In genomic region chr2:214960677-214961076, GRCh38 we compare ENCODE assay signal across 1 cellular context.
TF ChIP-seq lines count a peak whose summit lies in the region.

No MANE protein-coding gene starts in this region.

TF ChIP-seq in SK-N-SH treated with all-trans-retinoic acid at 6 μM for 48 hours, 23 proteins besides CTCF, POLR2A, EP300 and RAD21 (continued from another document):
- TF ChIP-seq TSHZ2 (CRISPR knock-in tag; IDR thresholded peaks at IDR 0.05) (no peak), CSRNP3 (CRISPR knock-in tag; IDR thresholded peaks at IDR 0.05) (no peak), ZNF70 (CRISPR knock-in tag; IDR thresholded peaks at IDR 0.05) (no peak), ZFP30 (CRISPR knock-in tag; IDR thresholded peaks at IDR 0.05) (no peak), OSR1 (CRISPR knock-in tag; IDR thresholded peaks at IDR 0.05) (no peak), ZNF8 (CRISPR knock-in tag; IDR thresholded peaks at IDR 0.05) (no peak), TOX (CRISPR knock-in tag; IDR thresholded peaks at IDR 0.05; ENCODE audit: borderline replicate concordance) (no peak)
